Comparison of ENCODE assay signal across 25 cellular contexts in the genomic region with DNA sequence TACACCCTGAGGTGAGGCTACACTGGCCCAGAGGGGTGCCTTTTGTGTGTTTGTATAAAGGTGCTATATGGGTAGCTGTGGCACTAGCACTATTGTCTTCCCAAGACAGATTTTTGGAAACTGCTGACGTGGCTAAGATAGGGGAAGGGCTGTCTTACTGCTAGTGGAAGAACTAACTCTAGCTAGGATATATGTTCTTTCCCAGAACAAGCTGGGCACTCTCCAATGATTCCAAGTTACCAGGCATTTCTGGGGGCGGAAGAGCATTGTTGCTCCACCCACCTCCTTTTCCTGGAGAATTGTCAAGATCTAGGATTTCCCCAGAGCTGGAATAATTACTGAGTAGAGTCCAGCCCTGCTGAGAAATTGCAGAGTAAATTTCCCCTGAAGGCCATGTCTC.
DNase-seq lines count a peak whose midpoint lies in the region; ATAC-seq, FAIRE-seq and TF ChIP-seq lines count a peak whose summit lies in the region.
"Had no signal": no experiment of that assay in that cellular context is flagged by ENCODE, and none has a peak within 500 bp of the region (broad histone marks: within the 10 kb centered on the region; RNA-seq: fewer than 3 reads in every experiment).

No MANE protein-coding gene starts in this region.

- no peak overlapping the region for H4K5ac ChIP-seq in mesendoderm (ENCODE audit: low read length)

- H3K4me1 ChIP-seq in HepG2 (ENCODE audit: insufficient read depth, low read length) (no peaks in the 10 kb centered on the region), right lobe of liver (no peaks in the 10 kb centered on the region), mammary epithelial cell (ENCODE audit: insufficient read depth, low read length) (peaks cover 31% of the 10 kb centered on the region), mesendoderm (ENCODE audit: control insufficient read depth, low read depth, low read length) (no peaks in the 10 kb centered on the region), sigmoid colon (no peaks in the 10 kb centered on the region)
- H3K4me1 ChIP-seq: BE2C, upper lobe of left lung had no signal

- TF ChIP-seq EP300 in HepG2 (IDR thresholded peaks at IDR 0.05; ENCODE audit: low read depth in 2 of 2, low read length in 2 of 2): no peak
- TF ChIP-seq EP300 in HepG2 (CRISPR knock-in tag; IDR thresholded peaks at IDR 0.05; ENCODE audit: borderline replicate concordance): no peak
- no peak for TF ChIP-seq EP300 in sigmoid colon (IDR thresholded peaks at IDR 0.05)

- H2BK120ac ChIP-seq in mesendoderm (ENCODE audit: low read depth, low read length): no peak overlapping the region

- H2BK15ac ChIP-seq in mesendoderm (replicated peaks; ENCODE audit: low read depth): no peak overlapping the region

- H4K20me1 ChIP-seq in HepG2 (ENCODE audit: insufficient read depth, low read length) (no peaks in the 10 kb centered on the region), mammary epithelial cell (ENCODE audit: insufficient read depth, low read length) (no peaks in the 10 kb centered on the region)

- no peak overlapping the region for H3K9ac ChIP-seq in HepG2 (ENCODE audit: insufficient read depth, low read depth, low read length)
- H3K9ac ChIP-seq in mammary epithelial cell (ENCODE audit: insufficient read depth, low read length): no peak overlapping the region
- no peak overlapping the region for H3K9ac ChIP-seq in mesendoderm (ENCODE audit: low read length)

- H4K8ac ChIP-seq in mesendoderm (ENCODE audit: low read depth, low read length): no peak overlapping the region

- dilution Hi-C loops in mammary epithelial cell (cut with HindIII; ENCODE audit: low sequenced_read_pairs): no loop called here

- no peak for TF ChIP-seq RAD21 in HepG2 (CRISPR knock-in tag; IDR thresholded peaks at IDR 0.05)

- H3K27ac ChIP-seq in HepG2 (ENCODE audit: extremely low read length, insufficient read depth, low read length) (no peak overlapping the region), right lobe of liver (no peak overlapping the region), mammary epithelial cell (ENCODE audit: insufficient read depth, low read depth, low read length) (peak overlapping the region; percentile 94), mesendoderm (ENCODE audit: low read depth, low read length) (no peak overlapping the region), sigmoid colon (no peak overlapping the region)
- H3K27ac ChIP-seq: ovary, upper lobe of left lung had no signal

- no peaks in the 10 kb centered on the region for H3K79me2 ChIP-seq in HepG2 (ENCODE audit: insufficient read depth, low read length)
- H3K79me2 ChIP-seq in mammary epithelial cell (ENCODE audit: insufficient read depth, low read length): no peaks in the 10 kb centered on the region
- no peaks in the 10 kb centered on the region for H3K79me2 ChIP-seq in mesendoderm (ENCODE audit: control insufficient read depth, insufficient read depth, low read length)

- H2AFZ ChIP-seq in HepG2 (ENCODE audit: low read length) (no peak overlapping the region), mammary epithelial cell (ENCODE audit: low read depth, low read length) (peak overlapping the region; percentile 71)

- no peak overlapping the region for H3K4me2 ChIP-seq in HepG2 (ENCODE audit: low read depth, low read length)
- H3K4me2 ChIP-seq in mammary epithelial cell (ENCODE audit: insufficient read depth, low read depth, low read length): no peak overlapping the region
- H3K4me2 ChIP-seq in mesendoderm (ENCODE audit: low read length): no peak overlapping the region

- CTCF ChIA-PET in HepG2 (lab: Yijun Ruan, JAX; ENCODE audit: low intra/inter-chr PET ratio, low total read pairs) (no interaction called here), mammary epithelial cell (lab: Charles Lee; ENCODE audit: low non-redundant PET) (no interaction called here)

- H3K9me3 ChIP-seq in HepG2 (ENCODE audit: low read length): no peaks in the 10 kb centered on the region
- no peaks in the 10 kb centered on the region for H3K9me3 ChIP-seq in right lobe of liver
- H3K9me3 ChIP-seq in mammary epithelial cell (replicated peaks; ENCODE audit: insufficient read depth, low read length): no peaks in the 10 kb centered on the region
- H3K9me3 ChIP-seq in sigmoid colon: no peaks in the 10 kb centered on the region
- H3K9me3 ChIP-seq: BE2C, ovary, upper lobe of left lung had no signal

- no peak for ATAC-seq in HepG2
- ATAC-seq in right lobe of liver: no peak
- ATAC-seq: activated T-cell treated with anti-CD3 and anti-CD28 coated beads, Interleukin-2, amount 50 U/mL, for 72 hours; Right ventricle myocardium inferior had no signal

- in situ Hi-C loops in HepG2 (cut with HindIII; ENCODE audit: extremely low pct_ligation_motif_present, low pct_unique_long_range_greater_than_20kb) (no loop called here), mammary epithelial cell (cut with MboI; ENCODE audit: low sequenced_read_pairs in 2 of 2) (no loop called here)

- 0% methylated on average over 1 of the region's 2 CpGs for WGBS in HepG2 (ENCODE audit: low lambda C conversion rate)
- WGBS in right lobe of liver (ENCODE audit: insufficient coverage, low coverage, low lambda C conversion rate, missing lambda C conversion rate): 50% methylated on average over 2 of the region's 2 CpGs
- 25% methylated on average over 2 of the region's 2 CpGs for WGBS in mammary epithelial cell (ENCODE audit: low coverage, missing lambda C conversion rate)
- WGBS in mesendoderm (ENCODE audit: extremely low coverage, insufficient coverage, low lambda C conversion rate): no CpG with 5 or more reads among the region's 2 CpGs
- 54 to 62% methylated on average over 2 of the region's 2 CpGs for WGBS in sigmoid colon, 2 donors

- DNase-seq in HepG2 (ENCODE audit: low spot score) (no peak), right lobe of liver (no peak), mammary epithelial cell (peak; percentile 46), mesendoderm (peak; percentile 3), posterior cingulate gyrus (no peak), sigmoid colon (no peak), pons (ENCODE audit: low spot score) (no peak), foreskin melanocyte (no peak)
- DNase-seq: activated CD4-positive, alpha-beta T cell treated with anti-CD3 and anti-CD28 coated beads for 1 hour; activated naive CD4-positive, alpha-beta T cell treated with anti-CD3 and anti-CD28 coated beads, Interleukin-2, amount 10 ng/mL, durations not matched to agents 7 days and 5 days; activated T-cell treated with anti-CD3 and anti-CD28 coated beads, Interleukin-2, amount 50 U/mL, for 72 hours; aorta; BE2C; DND-41; effector memory CD4-positive, alpha-beta T cell; HCEC 1CT; hippocampal formation; islet precursor cell; NCI-H1417; ovary; stimulated activated CD4-positive, alpha-beta T cell treated with anti-CD3 and anti-CD28 coated beads, Interleukin-2, amount 100 ng/mL, for 24 hours; stimulated activated naive CD4-positive, alpha-beta T cell; upper lobe of left lung had no signal

- H3K4ac ChIP-seq in mesendoderm (ENCODE audit: low read depth, low read length): no peak overlapping the region

- H3K4me3 ChIP-seq in HepG2 (replicated peaks in 1 of 3; ENCODE audit: insufficient read depth in 1 of 3, low read depth in 2 of 3, low read length in 3 of 3): no peak overlapping the region
- H3K4me3 ChIP-seq in right lobe of liver: no peak overlapping the region
- no peak overlapping the region for H3K4me3 ChIP-seq in mammary epithelial cell (replicated peaks in 1 of 3; ENCODE audit: insufficient read depth in 1 of 3, low read depth in 2 of 3, low read length in 3 of 3)
- H3K4me3 ChIP-seq in mesendoderm (ENCODE audit: low read length): no peak overlapping the region
- no peak overlapping the region for H3K4me3 ChIP-seq in sigmoid colon
- H3K4me3 ChIP-seq: lung, ovary, upper lobe of left lung had no signal

- POLR2A ChIA-PET in HepG2 (lab: Yijun Ruan, JAX): no interaction called here

- FAIRE-seq in HepG2 (lab: Jason Lieb, UNC): no peak

- H3K23ac ChIP-seq in mesendoderm (ENCODE audit: low read length): no peak overlapping the region

- TF ChIP-seq CTCF in HepG2 (CRISPR knock-in tag; IDR thresholded peaks at IDR 0.05): no peak
- no peak for TF ChIP-seq CTCF in right lobe of liver (IDR thresholded peaks at IDR 0.05)
- no peak for TF ChIP-seq CTCF in mammary epithelial cell (conservative IDR thresholded peaks at IDR 0.05 in 1 of 2, IDR thresholded peaks at IDR 0.05 in 1 of 2; ENCODE audit: extremely low read depth in 1 of 2, insufficient read depth in 1 of 2, low read depth in 1 of 2, low read length in 2 of 2)
- no peak for TF ChIP-seq CTCF in sigmoid colon (IDR thresholded peaks at IDR 0.05)

- no peak overlapping the region for H3K18ac ChIP-seq in mesendoderm (ENCODE audit: low read length)

- intact Hi-C loops in HepG2 (cut with micrococcal nuclease; ENCODE audit: unreplicated experiment): no loop called here
- intact Hi-C loops in right lobe of liver (cut with DNase I): no loop called here
- intact Hi-C loops in mammary epithelial cell (cut with micrococcal nuclease): loop anchor here (2.0 to 5.0 kb wide), 3 partner anchors 46 to 240 kb away; no protein-coding TSS in a partner anchor
- intact Hi-C loops in posterior cingulate gyrus (cut with DNase I): no loop called here
- intact Hi-C loops in sigmoid colon (cut with DNase I): no loop called here

- H3K27me3 ChIP-seq in HepG2 (ENCODE audit: control insufficient read depth in 1 of 2, insufficient read depth in 2 of 2, low read length in 2 of 2) (no peaks in the 10 kb centered on the region), right lobe of liver (no peaks in the 10 kb centered on the region), mammary epithelial cell (ENCODE audit: insufficient read depth, low read length) (no peaks in the 10 kb centered on the region), mesendoderm (ENCODE audit: insufficient read depth, low read length, poor library complexity) (no peaks in the 10 kb centered on the region), sigmoid colon (no peaks in the 10 kb centered on the region)
- H3K27me3 ChIP-seq: ovary, upper lobe of left lung had no signal

- H3K79me1 ChIP-seq in mesendoderm (ENCODE audit: low read length): no peaks in the 10 kb centered on the region

- no peak overlapping the region for H2BK5ac ChIP-seq in mesendoderm (ENCODE audit: low read length)

- TF ChIP-seq POLR2A in HepG2 (IDR thresholded peaks at IDR 0.05; ENCODE audit: insufficient read depth in 1 of 2, low read depth in 2 of 2, low read length in 2 of 2): no peak
- no peak for TF ChIP-seq POLR2A in right lobe of liver (IDR thresholded peaks at IDR 0.05)
- no peak for TF ChIP-seq POLR2A in sigmoid colon (IDR thresholded peaks at IDR 0.05)

- no peak overlapping the region for H3K56ac ChIP-seq in mesendoderm (ENCODE audit: low read length)

- BruUV-seq in HepG2 (replicated peaks; lab: Mats Ljungman, UMichigan) (no TSS peak), mammary epithelial cell (replicated peaks; lab: Mats Ljungman, UMichigan) (TSS peak; percentile 72)

- H2AK5ac ChIP-seq in mesendoderm (ENCODE audit: low read length): no peak overlapping the region

- H3K36me3 ChIP-seq in HepG2 (replicated peaks in 1 of 2; ENCODE audit: control insufficient read depth in 1 of 2, insufficient read depth in 2 of 2, low read length in 2 of 2) (no peaks in the 10 kb centered on the region), right lobe of liver (no peaks in the 10 kb centered on the region), mammary epithelial cell (ENCODE audit: insufficient read depth, low read length) (no peaks in the 10 kb centered on the region), mesendoderm (ENCODE audit: control insufficient read depth, insufficient read depth, low read length) (no peaks in the 10 kb centered on the region), sigmoid colon (no peaks in the 10 kb centered on the region)
- H3K36me3 ChIP-seq: BE2C, ovary, upper lobe of left lung had no signal

Comparison
In these comparisons a context has a peak if more than half of its experiments do, and no peak if none do; other contexts are left out.
1. DNase-seq: peak in mammary epithelial cell (single experiment) and mesendoderm (single experiment); none in HepG2 (single experiment), right lobe of liver (0 of 3), posterior cingulate gyrus (0 of 10), sigmoid colon (single experiment), pons (single experiment) and foreskin melanocyte (single experiment).